Comparison of ENCODE assay signal across 15 cellular contexts in the genomic region with DNA sequence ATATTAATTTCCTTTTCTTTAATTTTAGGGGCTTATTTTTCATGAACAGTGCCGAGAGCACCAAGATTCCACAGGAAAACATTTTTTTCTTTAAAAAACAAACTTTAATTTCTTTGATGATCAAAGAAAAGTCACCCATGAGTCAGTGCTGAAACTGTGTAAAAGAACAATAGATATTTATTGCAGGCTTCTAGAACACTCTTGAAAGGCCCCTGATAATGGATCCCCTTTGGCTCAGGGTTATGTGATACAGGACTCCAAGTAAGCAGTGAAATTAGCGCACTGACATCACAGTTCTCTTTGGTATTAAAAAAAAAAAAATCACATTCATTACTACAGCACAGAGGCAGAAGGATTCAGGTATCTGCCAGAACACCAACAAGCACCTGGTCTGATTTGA.
A peak's percentile ranks its signal among the peaks of the same experiment; 100 is the strongest.
DNase-seq lines count a peak whose midpoint lies in the region; TF ChIP-seq lines count a peak whose summit lies in the region.
"Had no signal": no experiment of that assay in that cellular context is flagged by ENCODE, and none has a peak within 500 bp of the region (broad histone marks: within the 10 kb centered on the region; RNA-seq: fewer than 3 reads in every experiment).

No MANE protein-coding gene starts in this region.

- intact Hi-C loops in cardiac septum (cut with DNase I) (loop anchor here (10.0 kb wide), 1 partner anchor 371 kb away; no protein-coding TSS in a partner anchor), prostate gland (cut with DNase I) (loop anchor here (5.0 to 10.0 kb wide), 2 partner anchors 63 to 151 kb away; a partner anchor contains a TSS)

- H3K27ac ChIP-seq in cardiac muscle cell (peak overlapping the region; percentile 25), caudate nucleus (ENCODE audit: low read depth, low read length) (peak overlapping the region; percentile 46), prostate gland (peak overlapping the region; percentile 32 to 85)
- H3K27ac ChIP-seq: HL-60 had no signal

- H3K27me3 ChIP-seq in cardiac muscle cell (no peaks in the 10 kb centered on the region), prostate gland (replicated peaks; ENCODE audit: insufficient read depth) (no peaks in the 10 kb centered on the region)

- H3K4me3 ChIP-seq in cardiac muscle cell (no peak overlapping the region), prostate gland (no peak overlapping the region)
- H3K4me3 ChIP-seq: GM12878, GM23338 had no signal

- no peak for TF ChIP-seq POLR2A in prostate gland (IDR thresholded peaks at IDR 0.05)

- H3K4me1 ChIP-seq in cardiac muscle cell (ENCODE audit: low read depth) (peaks cover 25% of the 10 kb centered on the region), prostate gland (replicated peaks) (peaks cover 33% of the 10 kb centered on the region)

- peaks cover 58% of the 10 kb centered on the region for H3K36me3 ChIP-seq in cardiac muscle cell
- no peaks in the 10 kb centered on the region for H3K36me3 ChIP-seq in prostate gland

- H3K9me3 ChIP-seq in cardiac muscle cell (ENCODE audit: low read depth), result no peaks in the 10 kb centered on the region
- H3K9me3 ChIP-seq in prostate gland, result no peaks in the 10 kb centered on the region

- 64% methylated on average over 2 of the region's 2 CpGs for WGBS in prostate gland

- no peak for TF ChIP-seq CTCF in cardiac muscle cell (IDR thresholded peaks at IDR 0.05; ENCODE audit: low read depth, low read length)
- TF ChIP-seq CTCF in prostate gland (IDR thresholded peaks at IDR 0.05), result no peak

- DNase-seq in cardiac muscle cell (ENCODE audit: low read depth in 1 of 2, low spot score in 1 of 2) (no peak), cardiac septum (ENCODE audit: low spot score) (no peak), caudate nucleus (lab: John Stamatoyannopoulos, UW) (no peak), prostate gland (ENCODE audit: low spot score) (no peak), cerebellum (ENCODE audit: low spot score) (no peak), NCI-H146 (lab: John Stamatoyannopoulos, UW) (no peak)
- no peak for DNase-seq in activated CD4-positive, alpha-beta T cell treated with anti-CD3 and anti-CD28 coated beads for 1 hour
- DNase-seq: C1 segment of cervical spinal cord; Calu3; CD4-positive, alpha-beta T cell; DMS 273 treated with DMSO at 0.1 percent for 48 hours; H7 had no signal
